Comparison of ENCODE assay signal across 2 cellular contexts in the genomic region with DNA sequence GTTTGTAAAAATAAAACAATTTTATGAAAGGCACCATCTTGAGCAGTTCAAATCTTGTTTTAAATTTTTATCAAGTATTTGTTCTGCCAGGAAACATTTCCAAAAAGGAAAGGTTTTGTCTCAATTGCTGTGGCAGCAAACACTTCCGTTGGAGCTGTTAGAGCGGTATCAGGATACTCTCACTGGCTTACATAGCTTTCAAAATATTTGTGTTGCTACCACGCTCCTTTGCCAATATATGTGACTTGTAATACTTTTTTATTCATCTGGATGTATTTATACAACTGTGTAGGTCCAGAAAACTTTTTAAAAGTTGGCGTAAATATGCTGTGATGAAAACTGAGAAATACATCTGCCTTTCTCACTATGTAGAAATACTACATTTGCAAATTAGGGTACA.
TF ChIP-seq lines count a peak whose summit lies in the region.

No MANE protein-coding gene starts in this region.

TF ChIP-seq in liver, 16 proteins besides CTCF, POLR2A, EP300 and RAD21:
- TF ChIP-seq JUND (IDR thresholded peaks at IDR 0.05) (no peak), TAF1 (conservative IDR thresholded peaks at IDR 0.05) (no peak), REST (IDR thresholded peaks at IDR 0.05) (no peak), FOXA1 (IDR thresholded peaks at IDR 0.05) (no peak), HNF4A (conservative IDR thresholded peaks at IDR 0.05) (no peak), GABPA (IDR thresholded peaks at IDR 0.05 in 1 of 2, conservative IDR thresholded peaks at IDR 0.05 in 1 of 2) (no peak)
- TF ChIP-seq, protein P1, sequence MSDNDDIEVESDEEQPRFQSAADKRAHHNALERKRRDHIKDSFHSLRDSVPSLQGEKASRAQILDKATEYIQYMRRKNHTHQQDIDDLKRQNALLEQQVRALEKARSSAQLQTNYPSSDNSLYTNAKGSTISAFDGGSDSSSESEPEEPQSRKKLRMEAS (IDR thresholded peaks at IDR 0.05) = no peak

TF ChIP-seq in HepG2, 621 proteins besides CTCF, POLR2A, EP300 and RAD21:
- TF ChIP-seq ZNF564 (CRISPR knock-in tag; IDR thresholded peaks at IDR 0.05) = no peak
- TF ChIP-seq PAX8 (CRISPR knock-in tag; IDR thresholded peaks at IDR 0.05; ENCODE audit: borderline replicate concordance) = no peak
- TF ChIP-seq KDM4B (CRISPR knock-in tag; IDR thresholded peaks at IDR 0.05) = no peak
- TF ChIP-seq FOXK1 (CRISPR knock-in tag; IDR thresholded peaks at IDR 0.05; ENCODE audit: borderline replicate concordance, low read depth) = no peak
- no peak for TF ChIP-seq DRAP1 (CRISPR knock-in tag; IDR thresholded peaks at IDR 0.05)
- TF ChIP-seq NFYC (CRISPR knock-in tag; IDR thresholded peaks at IDR 0.05) = no peak
- no peak for TF ChIP-seq ZNF350 (CRISPR knock-in tag; IDR thresholded peaks at IDR 0.05; ENCODE audit: borderline replicate concordance, low read depth)
- TF ChIP-seq HOXA9 (CRISPR knock-in tag; IDR thresholded peaks at IDR 0.05; ENCODE audit: borderline replicate concordance) = no peak
- no peak for TF ChIP-seq ZNF543 (CRISPR knock-in tag; IDR thresholded peaks at IDR 0.05)
- TF ChIP-seq, protein P2, sequence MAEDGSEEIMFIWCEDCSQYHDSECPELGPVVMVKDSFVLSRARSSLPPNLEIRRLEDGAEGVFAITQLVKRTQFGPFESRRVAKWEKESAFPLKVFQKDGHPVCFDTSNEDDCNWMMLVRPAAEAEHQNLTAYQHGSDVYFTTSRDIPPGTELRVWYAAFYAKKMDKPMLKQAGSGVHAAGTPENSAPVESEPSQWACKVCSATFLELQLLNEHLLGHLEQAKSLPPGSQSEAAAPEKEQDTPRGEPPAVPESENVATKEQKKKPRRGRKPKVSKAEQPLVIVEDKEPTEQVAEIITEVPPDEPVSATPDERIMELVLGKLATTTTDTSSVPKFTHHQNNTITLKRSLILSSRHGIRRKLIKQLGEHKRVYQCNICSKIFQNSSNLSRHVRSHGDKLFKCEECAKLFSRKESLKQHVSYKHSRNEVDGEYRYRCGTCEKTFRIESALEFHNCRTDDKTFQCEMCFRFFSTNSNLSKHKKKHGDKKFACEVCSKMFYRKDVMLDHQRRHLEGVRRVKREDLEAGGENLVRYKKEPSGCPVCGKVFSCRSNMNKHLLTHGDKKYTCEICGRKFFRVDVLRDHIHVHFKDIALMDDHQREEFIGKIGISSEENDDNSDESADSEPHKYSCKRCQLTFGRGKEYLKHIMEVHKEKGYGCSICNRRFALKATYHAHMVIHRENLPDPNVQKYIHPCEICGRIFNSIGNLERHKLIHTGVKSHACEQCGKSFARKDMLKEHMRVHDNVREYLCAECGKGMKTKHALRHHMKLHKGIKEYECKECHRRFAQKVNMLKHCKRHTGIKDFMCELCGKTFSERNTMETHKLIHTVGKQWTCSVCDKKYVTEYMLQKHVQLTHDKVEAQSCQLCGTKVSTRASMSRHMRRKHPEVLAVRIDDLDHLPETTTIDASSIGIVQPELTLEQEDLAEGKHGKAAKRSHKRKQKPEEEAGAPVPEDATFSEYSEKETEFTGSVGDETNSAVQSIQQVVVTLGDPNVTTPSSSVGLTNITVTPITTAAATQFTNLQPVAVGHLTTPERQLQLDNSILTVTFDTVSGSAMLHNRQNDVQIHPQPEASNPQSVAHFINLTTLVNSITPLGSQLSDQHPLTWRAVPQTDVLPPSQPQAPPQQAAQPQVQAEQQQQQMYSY (CRISPR knock-in tag; IDR thresholded peaks at IDR 0.05) = no peak
- no peak for TF ChIP-seq GTF2F1 (IDR thresholded peaks at IDR 0.05; ENCODE audit: low read length)
- no peak for TF ChIP-seq ZNF646 (CRISPR knock-in tag; IDR thresholded peaks at IDR 0.05)
- no peak for TF ChIP-seq GABPA (IDR thresholded peaks at IDR 0.05; ENCODE audit: low read depth, low read length)
- no peak for TF ChIP-seq GABPA (CRISPR knock-in tag; IDR thresholded peaks at IDR 0.05; ENCODE audit: low read depth)
- TF ChIP-seq ZNF432 (CRISPR knock-in tag; IDR thresholded peaks at IDR 0.05; ENCODE audit: borderline replicate concordance) = no peak
- TF ChIP-seq FOXO4 (CRISPR knock-in tag; conservative IDR thresholded peaks at IDR 0.05) = no peak
- TF ChIP-seq ZNF780A (CRISPR knock-in tag; IDR thresholded peaks at IDR 0.05) = no peak
- no peak for TF ChIP-seq KLF16 (CRISPR knock-in tag; IDR thresholded peaks at IDR 0.05)
